ENCODE assay signal across 1 cellular context in the genomic region with DNA sequence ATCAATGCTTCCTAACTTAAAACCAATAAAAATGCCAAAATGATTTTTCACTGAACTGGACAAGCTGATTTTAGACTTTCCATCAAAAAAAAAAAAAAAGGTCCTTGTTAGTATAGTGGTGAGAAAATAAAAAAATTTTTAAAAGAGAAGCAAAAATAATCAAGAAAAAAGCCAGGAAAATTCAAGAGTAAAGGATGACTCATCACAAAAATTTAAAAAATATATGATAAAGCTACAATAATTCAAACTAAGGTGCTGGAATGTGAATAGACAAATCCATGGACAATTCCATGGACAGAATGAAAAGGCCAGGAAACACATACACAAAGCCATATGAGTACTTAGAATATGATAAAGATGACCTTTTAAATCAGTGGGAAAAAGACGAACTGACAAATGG.
TF ChIP-seq lines count a peak whose summit lies in the region.

No MANE protein-coding gene starts in this region.

TF ChIP-seq in GM12878, 131 proteins besides CTCF, POLR2A, EP300 and RAD21:
- TF ChIP-seq KLF5 (IDR thresholded peaks at IDR 0.05; ENCODE audit: partially characterized antibody) (no peak), SMAD1 (IDR thresholded peaks at IDR 0.05; ENCODE audit: low read depth, partially characterized antibody) (no peak), RCOR1 (conservative IDR thresholded peaks at IDR 0.05; ENCODE audit: low read depth, low read length) (no peak), ASH2L (IDR thresholded peaks at IDR 0.05; ENCODE audit: borderline replicate concordance, low read depth) (no peak), ATF2 (IDR thresholded peaks at IDR 0.05; ENCODE audit: low read length) (no peak)
- TF ChIP-seq, protein P1, sequence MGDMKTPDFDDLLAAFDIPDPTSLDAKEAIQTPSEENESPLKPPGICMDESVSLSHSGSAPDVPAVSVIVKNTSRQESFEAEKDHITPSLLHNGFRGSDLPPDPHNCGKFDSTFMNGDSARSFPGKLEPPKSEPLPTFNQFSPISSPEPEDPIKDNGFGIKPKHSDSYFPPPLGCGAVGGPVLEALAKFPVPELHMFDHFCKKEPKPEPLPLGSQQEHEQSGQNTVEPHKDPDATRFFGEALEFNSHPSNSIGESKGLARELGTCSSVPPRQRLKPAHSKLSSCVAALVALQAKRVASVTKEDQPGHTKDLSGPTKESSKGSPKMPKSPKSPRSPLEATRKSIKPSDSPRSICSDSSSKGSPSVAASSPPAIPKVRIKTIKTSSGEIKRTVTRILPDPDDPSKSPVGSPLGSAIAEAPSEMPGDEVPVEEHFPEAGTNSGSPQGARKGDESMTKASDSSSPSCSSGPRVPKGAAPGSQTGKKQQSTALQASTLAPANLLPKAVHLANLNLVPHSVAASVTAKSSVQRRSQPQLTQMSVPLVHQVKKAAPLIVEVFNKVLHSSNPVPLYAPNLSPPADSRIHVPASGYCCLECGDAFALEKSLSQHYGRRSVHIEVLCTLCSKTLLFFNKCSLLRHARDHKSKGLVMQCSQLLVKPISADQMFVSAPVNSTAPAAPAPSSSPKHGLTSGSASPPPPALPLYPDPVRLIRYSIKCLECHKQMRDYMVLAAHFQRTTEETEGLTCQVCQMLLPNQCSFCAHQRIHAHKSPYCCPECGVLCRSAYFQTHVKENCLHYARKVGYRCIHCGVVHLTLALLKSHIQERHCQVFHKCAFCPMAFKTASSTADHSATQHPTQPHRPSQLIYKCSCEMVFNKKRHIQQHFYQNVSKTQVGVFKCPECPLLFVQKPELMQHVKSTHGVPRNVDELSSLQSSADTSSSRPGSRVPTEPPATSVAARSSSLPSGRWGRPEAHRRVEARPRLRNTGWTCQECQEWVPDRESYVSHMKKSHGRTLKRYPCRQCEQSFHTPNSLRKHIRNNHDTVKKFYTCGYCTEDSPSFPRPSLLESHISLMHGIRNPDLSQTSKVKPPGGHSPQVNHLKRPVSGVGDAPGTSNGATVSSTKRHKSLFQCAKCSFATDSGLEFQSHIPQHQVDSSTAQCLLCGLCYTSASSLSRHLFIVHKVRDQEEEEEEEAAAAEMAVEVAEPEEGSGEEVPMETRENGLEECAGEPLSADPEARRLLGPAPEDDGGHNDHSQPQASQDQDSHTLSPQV (IDR thresholded peaks at IDR 0.05): no peak
- TF ChIP-seq, protein P2, sequence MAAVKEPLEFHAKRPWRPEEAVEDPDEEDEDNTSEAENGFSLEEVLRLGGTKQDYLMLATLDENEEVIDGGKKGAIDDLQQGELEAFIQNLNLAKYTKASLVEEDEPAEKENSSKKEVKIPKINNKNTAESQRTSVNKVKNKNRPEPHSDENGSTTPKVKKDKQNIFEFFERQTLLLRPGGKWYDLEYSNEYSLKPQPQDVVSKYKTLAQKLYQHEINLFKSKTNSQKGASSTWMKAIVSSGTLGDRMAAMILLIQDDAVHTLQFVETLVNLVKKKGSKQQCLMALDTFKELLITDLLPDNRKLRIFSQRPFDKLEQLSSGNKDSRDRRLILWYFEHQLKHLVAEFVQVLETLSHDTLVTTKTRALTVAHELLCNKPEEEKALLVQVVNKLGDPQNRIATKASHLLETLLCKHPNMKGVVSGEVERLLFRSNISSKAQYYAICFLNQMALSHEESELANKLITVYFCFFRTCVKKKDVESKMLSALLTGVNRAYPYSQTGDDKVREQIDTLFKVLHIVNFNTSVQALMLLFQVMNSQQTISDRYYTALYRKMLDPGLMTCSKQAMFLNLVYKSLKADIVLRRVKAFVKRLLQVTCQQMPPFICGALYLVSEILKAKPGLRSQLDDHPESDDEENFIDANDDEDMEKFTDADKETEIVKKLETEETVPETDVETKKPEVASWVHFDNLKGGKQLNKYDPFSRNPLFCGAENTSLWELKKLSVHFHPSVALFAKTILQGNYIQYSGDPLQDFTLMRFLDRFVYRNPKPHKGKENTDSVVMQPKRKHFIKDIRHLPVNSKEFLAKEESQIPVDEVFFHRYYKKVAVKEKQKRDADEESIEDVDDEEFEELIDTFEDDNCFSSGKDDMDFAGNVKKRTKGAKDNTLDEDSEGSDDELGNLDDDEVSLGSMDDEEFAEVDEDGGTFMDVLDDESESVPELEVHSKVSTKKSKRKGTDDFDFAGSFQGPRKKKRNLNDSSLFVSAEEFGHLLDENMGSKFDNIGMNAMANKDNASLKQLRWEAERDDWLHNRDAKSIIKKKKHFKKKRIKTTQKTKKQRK (IDR thresholded peaks at IDR 0.05; ENCODE audit: low read depth, low read length): no peak
